ENCODE assay signal across 1 cellular context in genomic region chr15:57335326-57336118, GRCh38.
TF ChIP-seq lines count a peak whose summit lies in the region.

No MANE protein-coding gene starts in this region.

TF ChIP-seq in K562, 482 proteins besides CTCF, POLR2A, EP300 and RAD21 (continued from another document and continues in another):
- 0 out of 2 replicates have a peak, but pooled peaks have one; percentile 7 for TF ChIP-seq NFIC (IDR thresholded peaks at IDR 0.05)
- no peak for TF ChIP-seq ZNF589 (CRISPR knock-in tag; IDR thresholded peaks at IDR 0.05; ENCODE audit: low read depth)
- TF ChIP-seq, protein P1, sequence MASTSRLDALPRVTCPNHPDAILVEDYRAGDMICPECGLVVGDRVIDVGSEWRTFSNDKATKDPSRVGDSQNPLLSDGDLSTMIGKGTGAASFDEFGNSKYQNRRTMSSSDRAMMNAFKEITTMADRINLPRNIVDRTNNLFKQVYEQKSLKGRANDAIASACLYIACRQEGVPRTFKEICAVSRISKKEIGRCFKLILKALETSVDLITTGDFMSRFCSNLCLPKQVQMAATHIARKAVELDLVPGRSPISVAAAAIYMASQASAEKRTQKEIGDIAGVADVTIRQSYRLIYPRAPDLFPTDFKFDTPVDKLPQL (IDR thresholded peaks at IDR 0.05; ENCODE audit: extremely low read depth, insufficient read length) = no peak
- no peak for TF ChIP-seq MITF (IDR thresholded peaks at IDR 0.05)
- TF ChIP-seq EGR1 (conservative IDR thresholded peaks at IDR 0.05) = peak; percentile 87
- peak in 1 of 2 experiments; percentile 73; a peak in 1 of 3 replicates for TF ChIP-seq CBX3 (IDR thresholded peaks at IDR 0.05; ENCODE audit: borderline replicate concordance in 1 of 2, low read length in 2 of 2)
- TF ChIP-seq ZBTB5 (IDR thresholded peaks at IDR 0.05) = no peak
- no peak for TF ChIP-seq GTF2A2 (tag; IDR thresholded peaks at IDR 0.05)
- no peak for TF ChIP-seq MAZ (CRISPR knock-in tag; conservative IDR thresholded peaks at IDR 0.05 in 1 of 2, IDR thresholded peaks at IDR 0.05 in 1 of 2)
- no peak for TF ChIP-seq HNRNPUL1 (IDR thresholded peaks at IDR 0.05; ENCODE audit: low read length)
- TF ChIP-seq MAX (CRISPR knock-in tag; IDR thresholded peaks at IDR 0.05) = peak; percentile 68
- no peak for TF ChIP-seq ZNF609 (CRISPR knock-in tag; IDR thresholded peaks at IDR 0.05; ENCODE audit: borderline replicate concordance)
- TF ChIP-seq TBP (optimal IDR thresholded peaks at IDR 0.05; ENCODE audit: low read depth, low read length) = no peak
- TF ChIP-seq KDM2B (CRISPR knock-in tag; IDR thresholded peaks at IDR 0.05) = no peak
- TF ChIP-seq NEUROD1 (IDR thresholded peaks at IDR 0.05; ENCODE audit: borderline replicate concordance, low read depth, low read length, partially characterized antibody) = peak; percentile 15
- peak; percentile 40; the same call in 1 of the 2 replicates for TF ChIP-seq CBFA2T2 (conservative IDR thresholded peaks at IDR 0.05)
- TF ChIP-seq, protein P2, sequence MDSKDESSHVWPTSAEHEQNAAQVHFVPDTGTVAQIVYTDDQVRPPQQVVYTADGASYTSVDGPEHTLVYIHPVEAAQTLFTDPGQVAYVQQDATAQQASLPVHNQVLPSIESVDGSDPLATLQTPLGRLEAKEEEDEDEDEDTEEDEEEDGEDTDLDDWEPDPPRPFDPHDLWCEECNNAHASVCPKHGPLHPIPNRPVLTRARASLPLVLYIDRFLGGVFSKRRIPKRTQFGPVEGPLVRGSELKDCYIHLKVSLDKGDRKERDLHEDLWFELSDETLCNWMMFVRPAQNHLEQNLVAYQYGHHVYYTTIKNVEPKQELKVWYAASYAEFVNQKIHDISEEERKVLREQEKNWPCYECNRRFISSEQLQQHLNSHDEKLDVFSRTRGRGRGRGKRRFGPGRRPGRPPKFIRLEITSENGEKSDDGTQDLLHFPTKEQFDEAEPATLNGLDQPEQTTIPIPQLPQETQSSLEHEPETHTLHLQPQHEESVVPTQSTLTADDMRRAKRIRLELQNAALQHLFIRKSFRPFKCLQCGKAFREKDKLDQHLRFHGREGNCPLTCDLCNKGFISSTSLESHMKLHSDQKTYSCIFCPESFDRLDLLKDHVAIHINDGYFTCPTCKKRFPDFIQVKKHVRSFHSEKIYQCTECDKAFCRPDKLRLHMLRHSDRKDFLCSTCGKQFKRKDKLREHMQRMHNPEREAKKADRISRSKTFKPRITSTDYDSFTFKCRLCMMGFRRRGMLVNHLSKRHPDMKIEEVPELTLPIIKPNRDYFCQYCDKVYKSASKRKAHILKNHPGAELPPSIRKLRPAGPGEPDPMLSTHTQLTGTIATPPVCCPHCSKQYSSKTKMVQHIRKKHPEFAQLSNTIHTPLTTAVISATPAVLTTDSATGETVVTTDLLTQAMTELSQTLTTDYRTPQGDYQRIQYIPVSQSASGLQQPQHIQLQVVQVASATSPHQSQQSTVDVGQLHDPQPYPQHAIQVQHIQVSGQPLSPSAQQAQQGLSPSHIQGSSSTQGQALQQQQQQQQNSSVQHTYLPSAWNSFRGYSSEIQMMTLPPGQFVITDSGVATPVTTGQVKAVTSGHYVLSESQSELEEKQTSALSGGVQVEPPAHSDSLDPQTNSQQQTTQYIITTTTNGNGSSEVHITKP (IDR thresholded peaks at IDR 0.05; ENCODE audit: partially characterized antibody) = peak; percentile 27
- no peak; the same call in 1 of the 2 replicates for TF ChIP-seq ZBTB7A (IDR thresholded peaks at IDR 0.05; ENCODE audit: borderline replicate concordance, control insufficient read depth, low read depth, low read length)
- TF ChIP-seq ZBTB40 (IDR thresholded peaks at IDR 0.05) = no peak
- no peak for TF ChIP-seq ZBTB40 (CRISPR knock-in tag; IDR thresholded peaks at IDR 0.05)
- 0 out of 4 replicates have a peak, but pooled peaks of 1 of the 2 experiments have one; percentile 15 for TF ChIP-seq TRIM24 (IDR thresholded peaks at IDR 0.05)
- no peak for TF ChIP-seq PHTF2 (CRISPR knock-in tag; IDR thresholded peaks at IDR 0.05)
- TF ChIP-seq ZNF184 (CRISPR knock-in tag; IDR thresholded peaks at IDR 0.05) = no peak
- TF ChIP-seq MYNN (IDR thresholded peaks at IDR 0.05) = no peak
- no peak for TF ChIP-seq MYNN (CRISPR knock-in tag; IDR thresholded peaks at IDR 0.05)
- peak; percentile 55; the same call in 1 of the 2 replicates for TF ChIP-seq HDAC2 (IDR thresholded peaks at IDR 0.05)
- TF ChIP-seq, protein P3, sequence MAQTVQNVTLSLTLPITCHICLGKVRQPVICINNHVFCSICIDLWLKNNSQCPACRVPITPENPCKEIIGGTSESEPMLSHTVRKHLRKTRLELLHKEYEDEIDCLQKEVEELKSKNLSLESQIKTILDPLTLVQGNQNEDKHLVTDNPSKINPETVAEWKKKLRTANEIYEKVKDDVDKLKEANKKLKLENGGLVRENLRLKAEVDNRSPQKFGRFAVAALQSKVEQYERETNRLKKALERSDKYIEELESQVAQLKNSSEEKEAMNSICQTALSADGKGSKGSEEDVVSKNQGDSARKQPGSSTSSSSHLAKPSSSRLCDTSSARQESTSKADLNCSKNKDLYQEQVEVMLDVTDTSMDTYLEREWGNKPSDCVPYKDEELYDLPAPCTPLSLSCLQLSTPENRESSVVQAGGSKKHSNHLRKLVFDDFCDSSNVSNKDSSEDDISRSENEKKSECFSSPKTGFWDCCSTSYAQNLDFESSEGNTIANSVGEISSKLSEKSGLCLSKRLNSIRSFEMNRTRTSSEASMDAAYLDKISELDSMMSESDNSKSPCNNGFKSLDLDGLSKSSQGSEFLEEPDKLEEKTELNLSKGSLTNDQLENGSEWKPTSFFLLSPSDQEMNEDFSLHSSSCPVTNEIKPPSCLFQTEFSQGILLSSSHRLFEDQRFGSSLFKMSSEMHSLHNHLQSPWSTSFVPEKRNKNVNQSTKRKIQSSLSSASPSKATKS (CRISPR knock-in tag; IDR thresholded peaks at IDR 0.05) = no peak
- no peak for TF ChIP-seq TSC22D4 (tag; IDR thresholded peaks at IDR 0.05)
- no peak for TF ChIP-seq ZNF75A (CRISPR knock-in tag; IDR thresholded peaks at IDR 0.05)
- no peak for TF ChIP-seq MEF2D (tag; conservative IDR thresholded peaks at IDR 0.05; ENCODE audit: low read depth)
- TF ChIP-seq FIP1L1 (IDR thresholded peaks at IDR 0.05; ENCODE audit: low read depth, low read length, poor library complexity, severe bottlenecking) = no peak
- TF ChIP-seq ZNF717 (CRISPR knock-in tag; IDR thresholded peaks at IDR 0.05) = no peak
- no peak for TF ChIP-seq ZNF561 (CRISPR knock-in tag; conservative IDR thresholded peaks at IDR 0.05)
- no peak for TF ChIP-seq ETV1 (tag; conservative IDR thresholded peaks at IDR 0.05; ENCODE audit: low read depth)
